12 cellular contexts compared by ENCODE assay signal in genomic region chr14:53962954-53963490, GRCh38. TPM values are rescaled to one million over a fixed set of nuclear protein-coding genes. Genes with fewer than 3 reads are reported as not detected.
A peak's percentile ranks its signal among the peaks of the same experiment; 100 is the strongest.
DNase-seq lines count a peak whose midpoint lies in the region; ATAC-seq and TF ChIP-seq lines count a peak whose summit lies in the region.
"Had no signal": no experiment of that assay in that cellular context is flagged by ENCODE, and none has a peak within 500 bp of the region (broad histone marks: within the 10 kb centered on the region; RNA-seq: fewer than 3 reads in every experiment).

No MANE protein-coding gene starts in this region.

- DNase-seq in adipocyte (ENCODE audit: low read depth) (no peak), fibroblast of pulmonary artery (ENCODE audit: low read depth) (no peak), upper lobe of left lung (peak in 1 of 2 donors; percentile 37), OCI-M1 (lab: John Stamatoyannopoulos, UW) (no peak), H4 (ENCODE audit: low spot score) (no peak)
- DNase-seq in activated CD8-positive, alpha-beta memory T cell treated with anti-CD3 and anti-CD28 coated beads, Interleukin-2, amount 50 U/mL, for 48 hours, result no peak
- DNase-seq: activated CD4-positive, alpha-beta T cell treated with anti-CD3 and anti-CD28 coated beads, Interleukin-2, amount 10 ng/mL, durations not matched to agents 24 days and 14 days; activated naive CD4-positive, alpha-beta T cell; effector memory CD4-positive, alpha-beta T cell; NCI-H510A treated with DMSO at 0.1 percent for 48 hours; spleen had no signal

- no peaks in the 10 kb centered on the region for H3K36me3 Mint-ChIP-seq in nephron (ENCODE audit: low read depth)

- H3K27me3 Mint-ChIP-seq in nephron (ENCODE audit: low read depth), result peaks cover 93% of the 10 kb centered on the region

- no peak for TF ChIP-seq POLR2A in upper lobe of left lung (IDR thresholded peaks at IDR 0.05)

- H3K27ac Mint-ChIP-seq in nephron, result peak overlapping the region in 1 of 3 experiments; percentile 32
- H3K27ac Mint-ChIP-seq: activated CD4-positive, alpha-beta T cell treated with anti-CD3 and anti-CD28 coated beads, Interleukin-2, amount 10 ng/mL, durations not matched to agents 24 days and 14 days had no signal

- peak overlapping the region; percentile 37 for H3K4me3 ChIP-seq in adipocyte (ENCODE audit: low read length)
- peak overlapping the region; percentile 13 for H3K4me3 ChIP-seq in fibroblast of pulmonary artery (replicated peaks; ENCODE audit: low read depth, low read length)
- peak overlapping the region in 3 of 4 donors; percentile 34 to 44 (median 44) for H3K4me3 ChIP-seq in upper lobe of left lung

- 22 to 40% methylated on average over 8 to 16 of the region's 16 CpGs for WGBS in upper lobe of left lung, 2 donors

- peak overlapping the region; percentile 75 to 82 (median 81) for H3K4me3 Mint-ChIP-seq in nephron
- H3K4me3 Mint-ChIP-seq: activated CD4-positive, alpha-beta T cell treated with anti-CD3 and anti-CD28 coated beads, Interleukin-2, amount 10 ng/mL, durations not matched to agents 24 days and 14 days had no signal

- peak; percentile 6 to 37 for ATAC-seq in upper lobe of left lung (ENCODE audit: low FRiP score in 2 of 2)

- no peak overlapping the region for H3K9ac ChIP-seq in adipocyte (ENCODE audit: low read length)

- H3K27me3 ChIP-seq in adipocyte (replicated peaks; ENCODE audit: control insufficient read depth, insufficient read depth, low read length), result peaks cover 47% of the 10 kb centered on the region
- no peaks in the 10 kb centered on the region for H3K27me3 ChIP-seq in upper lobe of left lung

- H3K9me3 ChIP-seq in adipocyte (ENCODE audit: control insufficient read depth, low read length) (no peaks in the 10 kb centered on the region), upper lobe of left lung (no peaks in the 10 kb centered on the region)
- H3K9me3 ChIP-seq: spleen had no signal

- H3K9me3 Mint-ChIP-seq in nephron, result no peaks in the 10 kb centered on the region
- H3K9me3 Mint-ChIP-seq: activated CD4-positive, alpha-beta T cell treated with anti-CD3 and anti-CD28 coated beads, Interleukin-2, amount 10 ng/mL, durations not matched to agents 24 days and 14 days had no signal

- no peak overlapping the region for H3K27ac ChIP-seq in upper lobe of left lung
- H3K27ac ChIP-seq: spleen had no signal

- TF ChIP-seq EP300 in upper lobe of left lung (IDR thresholded peaks at IDR 0.05), result no peak

- peaks cover 7% of the 10 kb centered on the region for H3K4me1 ChIP-seq in adipocyte (ENCODE audit: control insufficient read depth, insufficient read depth, low read length)
- peaks cover 5 to 12% (median 9%) of the 10 kb centered on the region in 4 donors for H3K4me1 ChIP-seq in upper lobe of left lung

- H3K4me1 Mint-ChIP-seq in nephron, result peaks cover 16% of the 10 kb centered on the region

- TF ChIP-seq CTCF in fibroblast of pulmonary artery (IDR thresholded peaks at IDR 0.05; ENCODE audit: low read length, missing control alignments) (no peak), nephron (IDR thresholded peaks at IDR 0.05; ENCODE audit: unreplicated experiment in 3 of 3) (no peak), upper lobe of left lung (IDR thresholded peaks at IDR 0.05) (no peak)

- H3K36me3 ChIP-seq in adipocyte (ENCODE audit: control insufficient read depth, insufficient read depth, low read length, severe bottlenecking) (no peaks in the 10 kb centered on the region), upper lobe of left lung (no peaks in the 10 kb centered on the region)
- H3K36me3 ChIP-seq: spleen had no signal

RNA-seq across cellular contexts. Expression of gene BMP4, which starts 6.4 kb away (rescaled TPM):
- total RNA-seq in upper lobe of left lung, result 10 to 100 TPM in 4 of 6 donors, 1 to 10 TPM in 2; 5.3 to 19.9 (median 11.3) TPM
- 1.0 and 5.6 TPM in 2 replicates for total RNA-seq in H4 (2014; rRNA removed; shearing (Covaris generic))
- total RNA-seq: activated CD4-positive, alpha-beta T cell treated with anti-CD3 and anti-CD28 coated beads, Interleukin-2, amount 10 ng/mL, durations not matched to agents 24 days and 14 days had no signal
